In the genomic region with DNA sequence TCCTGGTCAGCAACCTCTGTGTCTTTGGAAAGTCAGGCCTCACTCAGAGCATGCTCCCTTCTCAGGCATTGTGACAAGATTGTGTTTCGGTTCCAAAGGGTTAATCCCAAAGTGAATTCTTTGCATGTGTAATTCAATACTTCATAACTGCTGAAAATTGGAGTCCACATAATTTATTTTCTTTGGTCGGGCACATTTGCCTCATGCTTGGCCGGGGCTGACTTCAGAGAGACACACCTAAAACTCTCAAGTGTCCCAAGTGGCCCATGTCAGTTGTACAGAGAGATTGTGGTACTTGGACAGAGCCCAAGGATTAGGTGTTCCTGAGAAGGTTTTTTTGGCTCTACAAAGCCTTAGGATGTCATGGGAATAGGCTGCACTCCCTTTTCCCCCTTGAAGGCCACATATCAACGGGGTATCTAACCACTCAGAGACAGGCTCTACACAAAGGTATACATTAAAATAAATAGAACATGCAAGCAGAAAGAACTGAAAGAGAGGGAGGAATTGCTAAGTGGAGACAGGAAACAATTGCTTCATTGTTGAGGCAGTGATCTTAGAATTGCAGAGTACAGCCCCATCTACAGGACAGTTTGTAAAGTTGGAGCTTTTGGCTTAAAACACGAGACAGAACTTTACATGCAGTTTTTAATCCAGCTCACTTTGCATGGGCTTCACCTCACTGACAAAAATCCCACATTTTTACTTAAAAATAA, we compare ENCODE assay signal across 8 cellular contexts.
DNase-seq lines count a peak whose midpoint lies in the region; TF ChIP-seq lines count a peak whose summit lies in the region.

No MANE protein-coding gene starts in this region.

- no peaks in the 10 kb centered on the region for H3K36me3 ChIP-seq in HEK293 (ENCODE audit: control insufficient read depth in 2 of 2, insufficient read depth in 1 of 2, low read length in 2 of 2)
- H3K36me3 ChIP-seq in fibroblast of lung (ENCODE audit: control insufficient read depth, insufficient read depth, low read length) = no peaks in the 10 kb centered on the region

- H3K9me3 ChIP-seq in HEK293 (ENCODE audit: control insufficient read depth, insufficient read depth, low read depth, low read length) = no peaks in the 10 kb centered on the region
- H3K9me3 ChIP-seq in fibroblast of lung (ENCODE audit: control insufficient read depth, insufficient read depth, low read depth, low read length) = no peaks in the 10 kb centered on the region

- peaks cover 12% of the 10 kb centered on the region for H3K4me1 ChIP-seq in HEK293 (ENCODE audit: control insufficient read depth, insufficient read depth, low read length)
- peaks cover 6% of the 10 kb centered on the region for H3K4me1 ChIP-seq in fibroblast of lung (ENCODE audit: control insufficient read depth, extremely low read depth, insufficient read depth, low read length)

- no peaks in the 10 kb centered on the region for H3K27me3 Mint-ChIP-seq in nephron progenitor cell (ENCODE audit: low read depth, poor library complexity)

- H3K79me2 ChIP-seq in fibroblast of lung (ENCODE audit: control insufficient read depth, insufficient read depth, low read length) = no peaks in the 10 kb centered on the region

- H3K27ac ChIP-seq in HEK293 (ENCODE audit: extremely low read depth, low read depth, low read length) (peak overlapping the region; percentile 38), fibroblast of lung (ENCODE audit: insufficient read depth, low read length) (no peak overlapping the region)

- H3K27ac Mint-ChIP-seq in nephron progenitor cell = peak overlapping the region; percentile 83

- no peaks in the 10 kb centered on the region for H3K9me3 Mint-ChIP-seq in nephron progenitor cell

- H3K9ac ChIP-seq in fibroblast of lung (ENCODE audit: insufficient read depth, low read length) = no peak overlapping the region

- peaks cover 43% of the 10 kb centered on the region for H3K4me1 Mint-ChIP-seq in nephron progenitor cell

- no peaks in the 10 kb centered on the region for H4K20me1 ChIP-seq in fibroblast of lung (ENCODE audit: control insufficient read depth, extremely low read depth, insufficient read depth, low read length)

- no peaks in the 10 kb centered on the region for H3K27me3 ChIP-seq in fibroblast of lung (ENCODE audit: control insufficient read depth, insufficient read depth, low read length)

- in situ Hi-C loops in SK-MEL-5 (cut with HindIII; ENCODE audit: low pct_unique_long_range_greater_than_20kb, low sequenced_read_pairs) = no loop called here

- TF ChIP-seq CTCF in GM12865 (IDR thresholded peaks at IDR 0.05; ENCODE audit: insufficient read depth, low read depth, low read length, missing control alignments) (peak; percentile 59), HEK293 (tag by site-specific recombination; IDR thresholded peaks at IDR 0.05) (peak; percentile 60; the same call in 1 of the 2 replicates), fibroblast of lung (conservative IDR thresholded peaks at IDR 0.05 in 1 of 2, IDR thresholded peaks at IDR 0.05 in 1 of 2; ENCODE audit: low read depth in 1 of 2, low read length in 2 of 2) (peak; percentile 73 to 75), nephron progenitor cell (IDR thresholded peaks at IDR 0.05) (peak; percentile 65)

- no peak overlapping the region for H3K4me3 Mint-ChIP-seq in nephron progenitor cell

- no peak overlapping the region for H3K4me3 ChIP-seq in GM12865 (ENCODE audit: low read depth, low read length)
- H3K4me3 ChIP-seq in HEK293 (ENCODE audit: low read depth, low read length) = no peak overlapping the region
- H3K4me3 ChIP-seq in fibroblast of lung (replicated peaks in 1 of 4; ENCODE audit: control extremely low read depth in 1 of 4, insufficient read depth in 1 of 4, low read depth in 3 of 4, low read length in 4 of 4) = peak overlapping the region in 1 of 4 experiments; percentile 21

- POLR2A ChIA-PET in HEK293 (lab: Yijun Ruan, JAX) = interaction anchor here (0.5 kb wide), 1 partner anchor 165 kb away, joined by 7 read pairs; no protein-coding TSS in a partner anchor

- H3K4me2 ChIP-seq in fibroblast of lung (ENCODE audit: extremely low read depth, insufficient read depth, low read length) = peak overlapping the region; percentile 42

- CTCF ChIA-PET in HEK293 (lab: Yijun Ruan, JAX) = interaction anchor here (0.6 to 1.2 kb wide), 11 partner anchors 9 to 1228 kb away, joined by 3 to 7 read pairs (median 3); no protein-coding TSS in a partner anchor

- DNase-seq in GM12865 (ENCODE audit: low read depth) (peak; percentile 43), M059J (ENCODE audit: low read depth) (peak; percentile 74), SK-MEL-5 (ENCODE audit: low read depth, low spot score) (peak; percentile 89), fibroblast of lung (ENCODE audit: low read depth in 2 of 2) (peak; percentile 85 to 94), nephron progenitor cell (peak; percentile 4), occipital lobe (lab: John Stamatoyannopoulos, UW) (no peak), mesenteric fat pad (ENCODE audit: low spot score) (no peak)

- H2AFZ ChIP-seq in fibroblast of lung (ENCODE audit: low read length) = no peak overlapping the region

- H3K36me3 Mint-ChIP-seq in nephron progenitor cell (ENCODE audit: low read depth) = no peaks in the 10 kb centered on the region

TF ChIP-seq in HEK293, 187 proteins besides CTCF, POLR2A, EP300 and RAD21 (continues in another document):
- no peak for TF ChIP-seq GLIS2 (tag by site-specific recombination; IDR thresholded peaks at IDR 0.05)
- no peak for TF ChIP-seq ZNF341 (tag by site-specific recombination; IDR thresholded peaks at IDR 0.05; ENCODE audit: low read depth)
- TF ChIP-seq ZNF514 (tag by site-specific recombination; IDR thresholded peaks at IDR 0.05) = no peak
- peak; percentile 42; the same call in 1 of the 2 replicates for TF ChIP-seq KLF8 (tag by site-specific recombination; IDR thresholded peaks at IDR 0.05)
- no peak for TF ChIP-seq ZNF121 (tag by site-specific recombination; IDR thresholded peaks at IDR 0.05)
- no peak for TF ChIP-seq ZNF362 (tag by site-specific recombination; IDR thresholded peaks at IDR 0.05)
- no peak for TF ChIP-seq ZNF549 (tag by site-specific recombination; IDR thresholded peaks at IDR 0.05)
- TF ChIP-seq KLF9 (tag by site-specific recombination; IDR thresholded peaks at IDR 0.05; ENCODE audit: low read depth) = no peak
- TF ChIP-seq ZNF221 (tag by site-specific recombination; IDR thresholded peaks at IDR 0.05; ENCODE audit: borderline replicate concordance) = no peak
- no peak for TF ChIP-seq ZNF530 (tag by site-specific recombination; IDR thresholded peaks at IDR 0.05; ENCODE audit: low read depth)
- TF ChIP-seq ZNF488 (tag by site-specific recombination; IDR thresholded peaks at IDR 0.05) = no peak
- no peak for TF ChIP-seq ZFHX2 (tag by site-specific recombination; conservative IDR thresholded peaks at IDR 0.05)
- no peak for TF ChIP-seq ZBTB48 (tag by site-specific recombination; IDR thresholded peaks at IDR 0.05)
- TF ChIP-seq SP2 (tag by site-specific recombination; IDR thresholded peaks at IDR 0.05) = no peak
- TF ChIP-seq ZNF16 (tag by site-specific recombination; IDR thresholded peaks at IDR 0.05; ENCODE audit: low read depth) = no peak
- TF ChIP-seq ZNF792 (tag by site-specific recombination; IDR thresholded peaks at IDR 0.05) = no peak
- TF ChIP-seq ZNF114 (tag by site-specific recombination; IDR thresholded peaks at IDR 0.05) = no peak
- no peak for TF ChIP-seq ZNF416 (tag by site-specific recombination; IDR thresholded peaks at IDR 0.05)
- TF ChIP-seq ZNF175 (tag by site-specific recombination; IDR thresholded peaks at IDR 0.05) = no peak
- TF ChIP-seq GFI1B (tag by site-specific recombination; IDR thresholded peaks at IDR 0.05) = no peak
- TF ChIP-seq HOXA7 (CRISPR knock-in tag; IDR thresholded peaks at IDR 0.05; ENCODE audit: borderline replicate concordance) = no peak
- TF ChIP-seq ZNF785 (tag by site-specific recombination; IDR thresholded peaks at IDR 0.05) = no peak
- no peak for TF ChIP-seq ZFP41 (tag by site-specific recombination; IDR thresholded peaks at IDR 0.05; ENCODE audit: borderline replicate concordance)
- no peak for TF ChIP-seq ZNF302 (tag by site-specific recombination; IDR thresholded peaks at IDR 0.05; ENCODE audit: low read depth)
- TF ChIP-seq ZSCAN16 (tag by site-specific recombination; IDR thresholded peaks at IDR 0.05) = no peak
- no peak for TF ChIP-seq ZNF473 (tag by site-specific recombination; IDR thresholded peaks at IDR 0.05)
- TF ChIP-seq BCL11A (tag by site-specific recombination; IDR thresholded peaks at IDR 0.05; ENCODE audit: low read depth) = no peak
- TF ChIP-seq ZNF211 (tag by site-specific recombination; IDR thresholded peaks at IDR 0.05; ENCODE audit: low read depth) = no peak
- TF ChIP-seq ZNF366 (tag by site-specific recombination; conservative IDR thresholded peaks at IDR 0.05) = peak; percentile 66; the same call in 1 of the 2 replicates

Comparison
In these comparisons a context has a peak if more than half of its experiments do, and no peak if none do; other contexts are left out.
1. DNase-seq: peak in GM12865 (single experiment), M059J (single experiment), SK-MEL-5 (single experiment), fibroblast of lung (2 of 2) and nephron progenitor cell (single experiment); none in occipital lobe (single experiment) and mesenteric fat pad (single experiment).
2. Peak in every context shown above with its lines, with median percentiles within 50 percentile points of each other: CTCF ChIP-seq.